ENCODE assay signal across 20 cellular contexts in genomic region chr13:86108334-86108733, GRCh38.
"Had no signal": no experiment of that assay in that cellular context is flagged by ENCODE, and none has a peak within 500 bp of the region (broad histone marks: within the 10 kb centered on the region; RNA-seq: fewer than 3 reads in every experiment).

No MANE protein-coding gene starts in this region.

- H3K27ac ChIP-seq: dorsolateral prefrontal cortex, epithelial cell of prostate, gastrocnemius medialis, lower lobe of right lung, psoas muscle, skin epidermis, spleen, testis, tibial artery had no signal

- DNase-seq: dorsolateral prefrontal cortex; effector CD4-positive, alpha-beta T cell; foreskin fibroblast; gastrocnemius medialis; head of caudate nucleus; left ventricle myocardium superior; lower lobe of right lung; naive thymus-derived CD8-positive, alpha-beta T cell; nephron progenitor cell; nucleus accumbens; psoas muscle; right cardiac atrium; spleen; stimulated activated CD4-positive, alpha-beta T cell treated with anti-CD3 and anti-CD28 coated beads, Interleukin-4, amount 100 ng/mL, for 4 hours; stimulated activated naive CD8-positive, alpha-beta T cell treated with anti-CD3 and anti-CD28 coated beads, Interleukin-15, Interleukin-2, amounts not matched to agents 100 U/mL and 50 U/mL, for 24 hours; substantia nigra; testis; tibial artery had no signal

- H3K27me3 ChIP-seq: dorsolateral prefrontal cortex, gastrocnemius medialis, spleen, testis, tibial artery had no signal

- H3K9me3 ChIP-seq: gastrocnemius medialis, lower lobe of right lung, psoas muscle, testis had no signal

- H3K4me3 ChIP-seq: dorsolateral prefrontal cortex, gastrocnemius medialis, lower lobe of right lung, psoas muscle, skin epidermis, spleen, testis, tibial artery had no signal

- H3K4me1 ChIP-seq: gastrocnemius medialis, lower lobe of right lung, psoas muscle, spleen, testis, tibial artery had no signal

- H3K36me3 ChIP-seq: gastrocnemius medialis, lower lobe of right lung, spleen, tibial artery had no signal
